In the genomic region with DNA sequence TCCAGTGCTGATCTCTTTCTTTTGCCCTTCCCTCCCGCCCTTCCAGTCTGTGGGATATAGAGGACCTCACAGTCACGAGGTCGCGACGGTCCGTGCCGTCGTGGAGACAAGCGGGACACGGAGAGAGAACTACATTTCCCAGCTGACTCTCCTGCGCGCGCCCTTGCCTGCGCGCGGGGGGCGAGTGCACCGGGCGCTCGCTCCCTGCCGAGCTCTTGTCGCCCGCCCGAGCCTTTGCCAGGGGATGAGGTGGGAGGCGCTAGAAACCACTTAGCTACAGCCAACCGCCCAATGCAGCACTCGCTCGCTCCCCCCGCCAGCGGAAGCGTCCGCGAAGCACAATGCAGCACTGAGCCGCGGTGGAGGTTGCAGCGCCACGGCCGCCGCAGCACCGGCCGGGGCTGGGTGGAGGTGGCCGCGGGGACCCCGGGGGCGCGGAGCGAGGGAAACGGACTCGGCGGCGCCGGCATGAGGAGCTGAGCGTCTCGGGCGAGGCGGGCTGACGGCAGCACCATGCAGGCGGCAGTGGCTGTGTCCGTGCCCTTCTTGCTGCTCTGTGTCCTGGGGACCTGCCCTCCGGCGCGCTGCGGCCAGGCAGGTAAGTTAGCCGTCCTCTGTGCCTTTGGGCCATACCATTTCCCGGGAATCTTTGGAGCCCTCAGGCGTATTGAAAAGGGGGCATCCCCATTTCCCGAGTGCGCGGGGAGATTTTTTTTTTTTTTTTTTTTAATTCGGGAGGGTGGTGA, we compare ENCODE assay signal across 8 cellular contexts. TPM values are rescaled to one million over a fixed set of nuclear protein-coding genes. Genes with fewer than 3 reads are reported as not detected.
DNase-seq lines count a peak whose midpoint lies in the region; ATAC-seq and TF ChIP-seq lines count a peak whose summit lies in the region.

A gene with protein sequence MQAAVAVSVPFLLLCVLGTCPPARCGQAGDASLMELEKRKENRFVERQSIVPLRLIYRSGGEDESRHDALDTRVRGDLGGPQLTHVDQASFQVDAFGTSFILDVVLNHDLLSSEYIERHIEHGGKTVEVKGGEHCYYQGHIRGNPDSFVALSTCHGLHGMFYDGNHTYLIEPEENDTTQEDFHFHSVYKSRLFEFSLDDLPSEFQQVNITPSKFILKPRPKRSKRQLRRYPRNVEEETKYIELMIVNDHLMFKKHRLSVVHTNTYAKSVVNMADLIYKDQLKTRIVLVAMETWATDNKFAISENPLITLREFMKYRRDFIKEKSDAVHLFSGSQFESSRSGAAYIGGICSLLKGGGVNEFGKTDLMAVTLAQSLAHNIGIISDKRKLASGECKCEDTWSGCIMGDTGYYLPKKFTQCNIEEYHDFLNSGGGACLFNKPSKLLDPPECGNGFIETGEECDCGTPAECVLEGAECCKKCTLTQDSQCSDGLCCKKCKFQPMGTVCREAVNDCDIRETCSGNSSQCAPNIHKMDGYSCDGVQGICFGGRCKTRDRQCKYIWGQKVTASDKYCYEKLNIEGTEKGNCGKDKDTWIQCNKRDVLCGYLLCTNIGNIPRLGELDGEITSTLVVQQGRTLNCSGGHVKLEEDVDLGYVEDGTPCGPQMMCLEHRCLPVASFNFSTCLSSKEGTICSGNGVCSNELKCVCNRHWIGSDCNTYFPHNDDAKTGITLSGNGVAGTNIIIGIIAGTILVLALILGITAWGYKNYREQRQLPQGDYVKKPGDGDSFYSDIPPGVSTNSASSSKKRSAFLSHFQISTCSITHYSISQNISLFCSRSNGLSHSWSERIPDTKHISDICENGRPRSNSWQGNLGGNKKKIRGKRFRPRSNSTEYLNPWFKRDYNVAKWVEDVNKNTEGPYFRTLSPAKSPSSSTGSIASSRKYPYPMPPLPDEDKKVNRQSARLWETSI (plus strand): TSS at position 299 of the 746 bp plus-strand sequence. CDS start 215 bp downstream, at position 514.

- peak; percentile 54 for DNase-seq in CD1c-positive myeloid dendritic cell (ENCODE audit: extremely low spot score)
- DNase-seq in NCI-H526 treated with DMSO at 0.1 percent for 48 hours (lab: John Stamatoyannopoulos, UW), result peak; percentile 96
- peak; percentile 68 to 70 for DNase-seq in activated CD4-positive, alpha-beta T cell treated with anti-CD3 and anti-CD28 coated beads, Interleukin-2, amount 50 U/mL, for 4 hours
- peak; percentile 76 to 91 for DNase-seq in dermis microvascular lymphatic vessel endothelial cell (ENCODE audit: low read depth in 2 of 2)
- peak; percentile 78 to 96 for DNase-seq in lower leg skin (ENCODE audit: low spot score in 2 of 2)
- peak; percentile 68 to 71 for DNase-seq in stimulated activated CD4-positive, alpha-beta T cell treated with anti-CD3 and anti-CD28 coated beads, Interleukin-4, amount 100 ng/mL, for 48 hours (ENCODE audit: low read depth in 2 of 2)

- intact Hi-C loops in lower leg skin (cut with DNase I; ENCODE audit: low total_unique reads), result no loop called here

- TF ChIP-seq CTCF in lower leg skin (IDR thresholded peaks at IDR 0.05), result no peak

- no peak for TF ChIP-seq POLR2A in lower leg skin (IDR thresholded peaks at IDR 0.05)

- peak; percentile 93 for ATAC-seq in GM19372 (IDR thresholded peaks at IDR 0.05; ENCODE audit: low read depth, unreplicated experiment)
- ATAC-seq in HG03521 (IDR thresholded peaks at IDR 0.05; ENCODE audit: unreplicated experiment), result peak; percentile 95

- 0 to 1% methylated on average over 36 to 38 of the region's 70 CpGs for WGBS in lower leg skin, 2 donors

- peak within 1 kb of the TSS; percentile 55 for H3K4me3 ChIP-seq in lower leg skin (ENCODE audit: low read depth, poor library complexity, severe bottlenecking)

RNA-seq across cellular contexts. Expression of the gene that starts here (rescaled TPM):
- total RNA-seq in dermis microvascular lymphatic vessel endothelial cell (0.26 and 0.38 TPM in 2 replicates), lower leg skin (1 to 10 TPM in 2 of 4 donors, under 1 TPM in 2; 0.30 to 2.1 (median 1.0) TPM)

Comparison
In these comparisons a context has a peak if more than half of its experiments do, and no peak if none do; other contexts are left out.
1. Peak in every context shown above with its lines: DNase-seq, ATAC-seq and H3K4me3 ChIP-seq.
2. Peak in DNase-seq in dermis microvascular lymphatic vessel endothelial cell; RNA of the gene not detected or under 1 TPM.